Comparison of ENCODE assay signal across 24 cellular contexts in the genomic region with DNA sequence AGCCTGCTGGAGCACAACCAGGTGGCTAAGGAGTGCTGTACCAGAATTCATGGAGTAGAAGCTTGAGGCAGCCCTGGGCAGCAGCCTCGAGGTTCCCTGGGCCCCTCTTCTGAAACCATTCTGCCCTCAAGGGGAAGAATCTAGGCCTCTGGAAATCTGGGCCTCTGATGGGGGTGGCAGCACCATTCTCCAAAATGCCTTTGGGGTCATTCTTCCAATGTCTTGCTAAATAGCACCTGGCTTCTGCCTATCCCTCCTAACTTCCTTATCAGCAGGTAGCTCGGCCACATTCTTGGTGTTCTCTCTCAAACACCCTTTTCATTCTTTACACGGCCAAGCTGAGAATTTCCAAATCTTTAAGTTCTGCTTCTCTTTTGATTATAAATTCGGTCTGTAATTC.
"Had no signal": no experiment of that assay in that cellular context is flagged by ENCODE, and none has a peak within 500 bp of the region (broad histone marks: within the 10 kb centered on the region; RNA-seq: fewer than 3 reads in every experiment).

No MANE protein-coding gene starts in this region.

- H3K9me3 ChIP-seq: colonic mucosa, esophagus squamous epithelium, gastroesophageal sphincter had no signal

- DNase-seq: colonic mucosa; cortex of kidney; dorsolateral prefrontal cortex; effector CD4-positive, alpha-beta T cell; effector CD8-positive, alpha-beta T cell; effector memory CD4-positive, alpha-beta T cell; effector memory CD8-positive, alpha-beta T cell; endodermal cell; erythroblast; esophagus squamous epithelium; foreskin fibroblast; foreskin keratinocyte; foreskin melanocyte; gastrocnemius medialis; glutamatergic neuron; head of caudate nucleus; heart left ventricle; heart right ventricle had no signal

- H3K27me3 ChIP-seq: colonic mucosa, esophagus muscularis mucosa, esophagus squamous epithelium, foreskin keratinocyte, gastroesophageal sphincter had no signal

- H3K36me3 ChIP-seq: colonic mucosa, esophagus muscularis mucosa, esophagus squamous epithelium, gastrocnemius medialis, gastroesophageal sphincter, heart left ventricle, heart right ventricle had no signal

- H3K4me3 ChIP-seq: colonic mucosa, coronary artery, dorsolateral prefrontal cortex, esophagus muscularis mucosa, esophagus squamous epithelium, gastrocnemius medialis, gastroesophageal sphincter, heart left ventricle, heart right ventricle had no signal

- H3K4me1 ChIP-seq: colonic mucosa, esophagus muscularis mucosa, esophagus squamous epithelium, foreskin keratinocyte, gastrocnemius medialis, gastroesophageal sphincter had no signal

- H3K27ac Mint-ChIP-seq: dendritic cell treated with granulocyte-macrophage colony-stimulating factor and Interleukin-4, amounts not matched to agents 40 ng/mL and 50 ng/mL, for 4 days; effector memory CD8-positive, alpha-beta T cell; endodermal cell had no signal

- ATAC-seq: effector memory CD8-positive, alpha-beta T cell; esophagus mucosa; foreskin keratinocyte; gastrocnemius medialis; gastroesophageal sphincter; heart left ventricle; heart right ventricle had no signal

- H3K4me3 Mint-ChIP-seq: dendritic cell treated with granulocyte-macrophage colony-stimulating factor and Interleukin-4, amounts not matched to agents 40 ng/mL and 50 ng/mL, for 4 days; effector memory CD8-positive, alpha-beta T cell; endodermal cell had no signal

- H3K4me1 Mint-ChIP-seq: endodermal cell had no signal

- H3K27ac ChIP-seq: colonic mucosa, coronary artery, dorsolateral prefrontal cortex, epithelial cell of prostate, esophagus muscularis mucosa, esophagus squamous epithelium, foreskin keratinocyte, gastrocnemius medialis, gastroesophageal sphincter, heart left ventricle, heart right ventricle had no signal

- H3K9me3 Mint-ChIP-seq: dendritic cell treated with granulocyte-macrophage colony-stimulating factor and Interleukin-4, amounts not matched to agents 40 ng/mL and 50 ng/mL, for 4 days; effector memory CD8-positive, alpha-beta T cell had no signal
